ENCODE assay signal across 26 cellular contexts in genomic region chr5:98614341-98614740, GRCh38.
"Had no signal": no experiment of that assay in that cellular context is flagged by ENCODE, and none has a peak within 500 bp of the region (broad histone marks: within the 10 kb centered on the region; RNA-seq: fewer than 3 reads in every experiment).

No MANE protein-coding gene starts in this region.

- H3K27ac ChIP-seq: body of pancreas, cardiac muscle cell, colonic mucosa, epithelial cell of prostate, foreskin keratinocyte, right lobe of liver, thoracic aorta had no signal

- H3K9me3 ChIP-seq: body of pancreas, colonic mucosa, right lobe of liver, thoracic aorta had no signal

- H3K4me3 ChIP-seq: body of pancreas, cardiac muscle cell, colonic mucosa, right lobe of liver, thoracic aorta had no signal

- H3K4me1 ChIP-seq: body of pancreas, colonic mucosa, foreskin keratinocyte, right lobe of liver had no signal

- H3K36me3 ChIP-seq: cardiac muscle cell, colonic mucosa, right lobe of liver, thoracic aorta had no signal

- ATAC-seq: activated CD4-positive, alpha-beta T cell treated with anti-CD3 and anti-CD28 coated beads for 36 hours; activated CD8-positive, alpha-beta memory T cell treated with anti-CD3 and anti-CD28 coated beads, Interleukin-2, amount 10 ng/mL, durations not matched to agents 7 days and 5 days; activated CD8-positive, alpha-beta T cell treated with anti-CD3 and anti-CD28 coated beads, Interleukin-2, amount 10 ng/mL, durations not matched to agents 7 days and 5 days; activated T-cell treated with anti-CD3 and anti-CD28 coated beads, Interleukin-2, amount 50 U/mL, for 72 hours; body of pancreas; foreskin keratinocyte; left cardiac atrium; left ventricle myocardium superior; right lobe of liver; stimulated activated naive CD8-positive, alpha-beta T cell treated with anti-CD3 and anti-CD28 coated beads, Interleukin-15, Interleukin-2, amounts not matched to agents 100 U/mL and 50 U/mL, for 24 hours; T-cell had no signal

- DNase-seq: activated CD4-positive, alpha-beta T cell treated with anti-CD3 and anti-CD28 coated beads for 36 hours; activated CD4-positive, CD25-positive, alpha-beta regulatory T cell; activated CD8-positive, alpha-beta memory T cell treated with anti-CD3 and anti-CD28 coated beads, Interleukin-2, amount 10 ng/mL, durations not matched to agents 7 days and 5 days; activated CD8-positive, alpha-beta T cell treated with anti-CD3 and anti-CD28 coated beads, Interleukin-2, amount 10 ng/mL, durations not matched to agents 7 days and 5 days; activated naive CD4-positive, alpha-beta T cell; activated T-cell treated with anti-CD3 and anti-CD28 coated beads for 4 hours; activated T-cell treated with anti-CD3 and anti-CD28 coated beads, Interleukin-2, amount 50 U/mL, for 72 hours; aorta; body of pancreas; cerebellar nuclear complex; colonic mucosa; effector CD8-positive, alpha-beta T cell; foreskin keratinocyte; left cardiac atrium; left ventricle myocardium superior; naive B cell; right lobe of liver; stimulated activated CD4-positive, alpha-beta T cell treated with anti-CD3 and anti-CD28 coated beads, Interleukin-2, amount 100 ng/mL, for 48 hours; stimulated activated naive CD8-positive, alpha-beta T cell treated with anti-CD3 and anti-CD28 coated beads, Interleukin-15, Interleukin-2, amounts not matched to agents 100 U/mL and 50 U/mL, for 24 hours; T-cell; trophoblast cell had no signal

- FAIRE-seq: endometrium, urothelium cell line had no signal

- H3K27me3 ChIP-seq: body of pancreas, cardiac muscle cell, colonic mucosa, foreskin keratinocyte, right lobe of liver had no signal
